1 cellular context compared by ENCODE assay signal in genomic region chr2:128305555-128306080, GRCh38.
A peak's percentile ranks its signal among the peaks of the same experiment; 100 is the strongest.
TF ChIP-seq lines count a peak whose summit lies in the region.

No MANE protein-coding gene starts in this region.

TF ChIP-seq in HepG2, 621 proteins besides CTCF, POLR2A, EP300 and RAD21 (continued from another document and continues in another):
- no peak for TF ChIP-seq E2F2 (CRISPR knock-in tag; IDR thresholded peaks at IDR 0.05; ENCODE audit: borderline replicate concordance)
- no peak for TF ChIP-seq RXRA (CRISPR knock-in tag; IDR thresholded peaks at IDR 0.05)
- TF ChIP-seq ZNF484 (CRISPR knock-in tag; IDR thresholded peaks at IDR 0.05; ENCODE audit: borderline replicate concordance, low read depth): no peak
- no peak for TF ChIP-seq YEATS4 (CRISPR knock-in tag; IDR thresholded peaks at IDR 0.05; ENCODE audit: borderline replicate concordance)
- TF ChIP-seq SNAPC2 (CRISPR knock-in tag; IDR thresholded peaks at IDR 0.05): no peak
- TF ChIP-seq NRL (CRISPR knock-in tag; IDR thresholded peaks at IDR 0.05; ENCODE audit: borderline replicate concordance): 0 out of 2 replicates have a peak, but pooled peaks have one; percentile 9
- TF ChIP-seq CBX2 (IDR thresholded peaks at IDR 0.05; ENCODE audit: low read depth, low read length): no peak
- no peak for TF ChIP-seq CBX2 (CRISPR knock-in tag; IDR thresholded peaks at IDR 0.05; ENCODE audit: low read depth)
- TF ChIP-seq ZNF513 (CRISPR knock-in tag; conservative IDR thresholded peaks at IDR 0.05): no peak
- TF ChIP-seq CREM (IDR thresholded peaks at IDR 0.05): no peak
- TF ChIP-seq CREM (CRISPR knock-in tag; IDR thresholded peaks at IDR 0.05): no peak
- no peak for TF ChIP-seq NFYC (CRISPR knock-in tag; IDR thresholded peaks at IDR 0.05)
- no peak for TF ChIP-seq ZNF251 (CRISPR knock-in tag; IDR thresholded peaks at IDR 0.05)
- no peak for TF ChIP-seq ZNF136 (CRISPR knock-in tag; IDR thresholded peaks at IDR 0.05; ENCODE audit: low read depth)
- TF ChIP-seq ZFYVE20 (CRISPR knock-in tag; IDR thresholded peaks at IDR 0.05; ENCODE audit: borderline replicate concordance, low read depth): no peak
- TF ChIP-seq HCFC1 (IDR thresholded peaks at IDR 0.05; ENCODE audit: low read depth, low read length): no peak
- no peak for TF ChIP-seq ZBTB40 (IDR thresholded peaks at IDR 0.05)
- TF ChIP-seq ZBTB40 (CRISPR knock-in tag; IDR thresholded peaks at IDR 0.05): no peak
- no peak for TF ChIP-seq DMAP1 (CRISPR knock-in tag; IDR thresholded peaks at IDR 0.05)
- no peak for TF ChIP-seq SALL1 (CRISPR knock-in tag; IDR thresholded peaks at IDR 0.05)
- TF ChIP-seq ZNF891 (CRISPR knock-in tag; IDR thresholded peaks at IDR 0.05): no peak; the same call in 1 of the 2 replicates
- TF ChIP-seq BORCS8-MEF2B (CRISPR knock-in tag; IDR thresholded peaks at IDR 0.05): no peak
- TF ChIP-seq STAT5B (CRISPR knock-in tag; IDR thresholded peaks at IDR 0.05): no peak
- TF ChIP-seq ZNF547 (CRISPR knock-in tag; IDR thresholded peaks at IDR 0.05): no peak
- no peak for TF ChIP-seq TBX3 (IDR thresholded peaks at IDR 0.05; ENCODE audit: borderline replicate concordance)
- TF ChIP-seq ZFP36L2 (CRISPR knock-in tag; IDR thresholded peaks at IDR 0.05): no peak
- TF ChIP-seq, protein P1, sequence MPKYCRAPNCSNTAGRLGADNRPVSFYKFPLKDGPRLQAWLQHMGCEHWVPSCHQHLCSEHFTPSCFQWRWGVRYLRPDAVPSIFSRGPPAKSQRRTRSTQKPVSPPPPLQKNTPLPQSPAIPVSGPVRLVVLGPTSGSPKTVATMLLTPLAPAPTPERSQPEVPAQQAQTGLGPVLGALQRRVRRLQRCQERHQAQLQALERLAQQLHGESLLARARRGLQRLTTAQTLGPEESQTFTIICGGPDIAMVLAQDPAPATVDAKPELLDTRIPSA (CRISPR knock-in tag; IDR thresholded peaks at IDR 0.05; ENCODE audit: borderline replicate concordance): no peak
- TF ChIP-seq IRF2 (CRISPR knock-in tag; IDR thresholded peaks at IDR 0.05): no peak
- no peak for TF ChIP-seq HOXA5 (CRISPR knock-in tag; IDR thresholded peaks at IDR 0.05)
- TF ChIP-seq ZFAT (CRISPR knock-in tag; conservative IDR thresholded peaks at IDR 0.05): no peak
- no peak for TF ChIP-seq TSC22D2 (CRISPR knock-in tag; IDR thresholded peaks at IDR 0.05; ENCODE audit: borderline replicate concordance)
- TF ChIP-seq, protein P2, sequence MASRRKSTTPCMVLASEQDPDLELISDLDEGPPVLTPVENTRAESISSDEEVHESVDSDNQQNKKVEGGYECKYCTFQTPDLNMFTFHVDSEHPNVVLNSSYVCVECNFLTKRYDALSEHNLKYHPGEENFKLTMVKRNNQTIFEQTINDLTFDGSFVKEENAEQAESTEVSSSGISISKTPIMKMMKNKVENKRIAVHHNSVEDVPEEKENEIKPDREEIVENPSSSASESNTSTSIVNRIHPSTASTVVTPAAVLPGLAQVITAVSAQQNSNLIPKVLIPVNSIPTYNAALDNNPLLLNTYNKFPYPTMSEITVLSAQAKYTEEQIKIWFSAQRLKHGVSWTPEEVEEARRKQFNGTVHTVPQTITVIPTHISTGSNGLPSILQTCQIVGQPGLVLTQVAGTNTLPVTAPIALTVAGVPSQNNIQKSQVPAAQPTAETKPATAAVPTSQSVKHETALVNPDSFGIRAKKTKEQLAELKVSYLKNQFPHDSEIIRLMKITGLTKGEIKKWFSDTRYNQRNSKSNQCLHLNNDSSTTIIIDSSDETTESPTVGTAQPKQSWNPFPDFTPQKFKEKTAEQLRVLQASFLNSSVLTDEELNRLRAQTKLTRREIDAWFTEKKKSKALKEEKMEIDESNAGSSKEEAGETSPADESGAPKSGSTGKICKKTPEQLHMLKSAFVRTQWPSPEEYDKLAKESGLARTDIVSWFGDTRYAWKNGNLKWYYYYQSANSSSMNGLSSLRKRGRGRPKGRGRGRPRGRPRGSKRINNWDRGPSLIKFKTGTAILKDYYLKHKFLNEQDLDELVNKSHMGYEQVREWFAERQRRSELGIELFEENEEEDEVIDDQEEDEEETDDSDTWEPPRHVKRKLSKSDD (CRISPR knock-in tag; IDR thresholded peaks at IDR 0.05; ENCODE audit: low read depth): no peak
- TF ChIP-seq, protein P3, sequence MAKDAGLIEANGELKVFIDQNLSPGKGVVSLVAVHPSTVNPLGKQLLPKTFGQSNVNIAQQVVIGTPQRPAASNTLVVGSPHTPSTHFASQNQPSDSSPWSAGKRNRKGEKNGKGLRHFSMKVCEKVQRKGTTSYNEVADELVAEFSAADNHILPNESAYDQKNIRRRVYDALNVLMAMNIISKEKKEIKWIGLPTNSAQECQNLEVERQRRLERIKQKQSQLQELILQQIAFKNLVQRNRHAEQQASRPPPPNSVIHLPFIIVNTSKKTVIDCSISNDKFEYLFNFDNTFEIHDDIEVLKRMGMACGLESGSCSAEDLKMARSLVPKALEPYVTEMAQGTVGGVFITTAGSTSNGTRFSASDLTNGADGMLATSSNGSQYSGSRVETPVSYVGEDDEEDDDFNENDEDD (CRISPR knock-in tag; IDR thresholded peaks at IDR 0.05; ENCODE audit: borderline replicate concordance): no peak
- no peak for TF ChIP-seq RFX1 (IDR thresholded peaks at IDR 0.05)
- TF ChIP-seq PPARG (CRISPR knock-in tag; conservative IDR thresholded peaks at IDR 0.05): no peak
- TF ChIP-seq REXO4 (CRISPR knock-in tag; IDR thresholded peaks at IDR 0.05; ENCODE audit: borderline replicate concordance): no peak
- TF ChIP-seq, protein P4, sequence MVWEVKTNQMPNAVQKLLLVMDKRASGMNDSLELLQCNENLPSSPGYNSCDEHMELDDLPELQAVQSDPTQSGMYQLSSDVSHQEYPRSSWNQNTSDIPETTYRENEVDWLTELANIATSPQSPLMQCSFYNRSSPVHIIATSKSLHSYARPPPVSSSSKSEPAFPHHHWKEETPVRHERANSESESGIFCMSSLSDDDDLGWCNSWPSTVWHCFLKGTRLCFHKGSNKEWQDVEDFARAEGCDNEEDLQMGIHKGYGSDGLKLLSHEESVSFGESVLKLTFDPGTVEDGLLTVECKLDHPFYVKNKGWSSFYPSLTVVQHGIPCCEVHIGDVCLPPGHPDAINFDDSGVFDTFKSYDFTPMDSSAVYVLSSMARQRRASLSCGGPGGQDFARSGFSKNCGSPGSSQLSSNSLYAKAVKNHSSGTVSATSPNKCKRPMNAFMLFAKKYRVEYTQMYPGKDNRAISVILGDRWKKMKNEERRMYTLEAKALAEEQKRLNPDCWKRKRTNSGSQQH (CRISPR knock-in tag; IDR thresholded peaks at IDR 0.05; ENCODE audit: low read depth): peak; percentile 48; the same call in 1 of the 2 replicates
- peak; percentile 8 for TF ChIP-seq MED8 (CRISPR knock-in tag; IDR thresholded peaks at IDR 0.05; ENCODE audit: insufficient replicate concordance)
- no peak for TF ChIP-seq RNF2 (conservative IDR thresholded peaks at IDR 0.05; ENCODE audit: low read depth)
- no peak for TF ChIP-seq ZNF776 (CRISPR knock-in tag; IDR thresholded peaks at IDR 0.05)
- TF ChIP-seq ZFP90 (CRISPR knock-in tag; IDR thresholded peaks at IDR 0.05; ENCODE audit: borderline replicate concordance): no peak
- TF ChIP-seq, protein P5, sequence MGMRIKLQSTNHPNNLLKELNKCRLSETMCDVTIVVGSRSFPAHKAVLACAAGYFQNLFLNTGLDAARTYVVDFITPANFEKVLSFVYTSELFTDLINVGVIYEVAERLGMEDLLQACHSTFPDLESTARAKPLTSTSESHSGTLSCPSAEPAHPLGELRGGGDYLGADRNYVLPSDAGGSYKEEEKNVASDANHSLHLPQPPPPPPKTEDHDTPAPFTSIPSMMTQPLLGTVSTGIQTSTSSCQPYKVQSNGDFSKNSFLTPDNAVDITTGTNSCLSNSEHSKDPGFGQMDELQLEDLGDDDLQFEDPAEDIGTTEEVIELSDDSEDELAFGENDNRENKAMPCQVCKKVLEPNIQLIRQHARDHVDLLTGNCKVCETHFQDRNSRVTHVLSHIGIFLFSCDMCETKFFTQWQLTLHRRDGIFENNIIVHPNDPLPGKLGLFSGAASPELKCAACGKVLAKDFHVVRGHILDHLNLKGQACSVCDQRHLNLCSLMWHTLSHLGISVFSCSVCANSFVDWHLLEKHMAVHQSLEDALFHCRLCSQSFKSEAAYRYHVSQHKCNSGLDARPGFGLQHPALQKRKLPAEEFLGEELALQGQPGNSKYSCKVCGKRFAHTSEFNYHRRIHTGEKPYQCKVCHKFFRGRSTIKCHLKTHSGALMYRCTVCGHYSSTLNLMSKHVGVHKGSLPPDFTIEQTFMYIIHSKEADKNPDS (CRISPR knock-in tag; IDR thresholded peaks at IDR 0.05): 0 out of 2 replicates have a peak, but pooled peaks have one; percentile 34
- TF ChIP-seq ZNF382 (CRISPR knock-in tag; IDR thresholded peaks at IDR 0.05; ENCODE audit: borderline replicate concordance): no peak
- no peak for TF ChIP-seq ZBTB44 (CRISPR knock-in tag; IDR thresholded peaks at IDR 0.05)
